23 cellular contexts compared by ENCODE assay signal in the genomic region with DNA sequence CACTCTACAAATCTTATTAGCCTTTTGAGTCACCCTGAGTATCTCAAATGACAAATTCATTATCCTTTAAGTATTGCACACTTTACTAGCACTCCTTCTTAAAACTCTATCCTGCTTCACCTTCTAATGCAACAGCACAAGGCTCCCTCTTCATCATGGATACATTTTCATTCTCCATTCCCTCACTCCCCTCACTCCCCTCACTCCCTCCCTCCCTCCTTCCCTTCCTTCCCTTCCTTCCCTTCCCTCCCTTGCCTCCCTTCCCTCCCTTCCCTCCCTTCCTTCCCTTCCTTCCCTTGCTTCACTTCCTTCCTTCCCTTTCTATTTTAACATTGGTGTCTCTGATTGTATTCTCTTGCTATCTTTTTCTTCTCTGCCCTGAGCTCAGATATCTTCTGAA.
DNase-seq lines count a peak whose midpoint lies in the region; ATAC-seq, FAIRE-seq and TF ChIP-seq lines count a peak whose summit lies in the region.
"Had no signal": no experiment of that assay in that cellular context is flagged by ENCODE, and none has a peak within 500 bp of the region (broad histone marks: within the 10 kb centered on the region; RNA-seq: fewer than 3 reads in every experiment).

No MANE protein-coding gene starts in this region.

- no peak overlapping the region for H4K8ac ChIP-seq in H1 (ENCODE audit: extremely low read depth, insufficient read depth, low read length)

- DNase-seq in HepG2 (ENCODE audit: low spot score) (no peak), right lobe of liver (no peak), NCI-H82 (lab: John Stamatoyannopoulos, UW) (peak; percentile 66), H1 (ENCODE audit: low read depth in 1 of 2, low spot score in 2 of 2) (no peak), nephron progenitor cell (no peak)
- DNase-seq: Caco-2; CD4-positive, CD25-positive, alpha-beta regulatory T cell; CD8-positive, alpha-beta T cell; DMS153; DND-41 had no signal

- POLR2A ChIA-PET in HepG2 (lab: Yijun Ruan, JAX): no interaction called here
- POLR2A ChIA-PET in H1 (lab: Charles Lee; ENCODE audit: partially characterized antibody): no interaction called here

- no peak overlapping the region for H3K23ac ChIP-seq in H1 (ENCODE audit: insufficient read length)

- no peaks in the 10 kb centered on the region for H3K9me3 Mint-ChIP-seq in nephron progenitor cell

- no peak overlapping the region for H3K56ac ChIP-seq in H1 (replicated peaks; ENCODE audit: insufficient read length, low read depth, low read length)

- H3K4ac ChIP-seq in H1 (replicated peaks; ENCODE audit: insufficient read length, low read depth, low read length): no peak overlapping the region

- no peak overlapping the region for H2BK12ac ChIP-seq in H1 (ENCODE audit: low read depth, low read length)

- no peaks in the 10 kb centered on the region for H3K9me3 ChIP-seq in HepG2 (ENCODE audit: low read length)
- no peaks in the 10 kb centered on the region for H3K9me3 ChIP-seq in right lobe of liver
- no peaks in the 10 kb centered on the region for H3K9me3 ChIP-seq in H1 (ENCODE audit: insufficient read depth in 2 of 2, low read depth in 1 of 2, low read length in 1 of 2)
- H3K9me3 ChIP-seq: BLaER1, Caco-2, HAP-1 had no signal

- no peaks in the 10 kb centered on the region for H3K4me1 Mint-ChIP-seq in nephron progenitor cell
- H3K4me1 Mint-ChIP-seq: B cell; CD4-positive, CD25-positive, alpha-beta regulatory T cell had no signal

- H2AK5ac ChIP-seq in H1 (ENCODE audit: low read depth, low read length): peak overlapping the region; percentile 95; the same call in 1 of the 2 replicates

- TF ChIP-seq RAD21 in HepG2 (CRISPR knock-in tag; IDR thresholded peaks at IDR 0.05) (no peak), H1 (IDR thresholded peaks at IDR 0.05 in 1 of 2, conservative IDR thresholded peaks at IDR 0.05 in 1 of 2; ENCODE audit: low read depth in 2 of 2, low read length in 2 of 2) (no peak)

- no peaks in the 10 kb centered on the region for H3K79me1 ChIP-seq in H1 (ENCODE audit: low read depth, low read length)

- no peak overlapping the region for H3K27ac Mint-ChIP-seq in nephron progenitor cell
- H3K27ac Mint-ChIP-seq: B cell; CD4-positive, CD25-positive, alpha-beta regulatory T cell; CD8-positive, alpha-beta T cell had no signal

- no peaks in the 10 kb centered on the region for H3K79me2 ChIP-seq in HepG2 (ENCODE audit: insufficient read depth, low read length)
- no peaks in the 10 kb centered on the region for H3K79me2 ChIP-seq in H1 (ENCODE audit: control insufficient read depth in 1 of 2, insufficient read depth in 2 of 2, low read length in 2 of 2)

- H3K27ac ChIP-seq in HepG2 (ENCODE audit: extremely low read length, insufficient read depth, low read length): no peak overlapping the region
- no peak overlapping the region for H3K27ac ChIP-seq in right lobe of liver
- no peak overlapping the region for H3K27ac ChIP-seq in H1 (ENCODE audit: low read depth, low read length)
- H3K27ac ChIP-seq: 22Rv1, BLaER1, C4-2B had no signal

- H3K4me3 Mint-ChIP-seq in nephron progenitor cell: no peak overlapping the region
- H3K4me3 Mint-ChIP-seq: B cell; CD4-positive, CD25-positive, alpha-beta regulatory T cell; CD8-positive, alpha-beta T cell; GM23338 had no signal

- intact Hi-C loops in HepG2 (cut with micrococcal nuclease; ENCODE audit: unreplicated experiment) (no loop called here), right lobe of liver (cut with DNase I) (no loop called here)

- no peaks in the 10 kb centered on the region for H3K27me3 ChIP-seq in HepG2 (ENCODE audit: control insufficient read depth in 1 of 2, insufficient read depth in 2 of 2, low read length in 2 of 2)
- no peaks in the 10 kb centered on the region for H3K27me3 ChIP-seq in right lobe of liver
- no peaks in the 10 kb centered on the region for H3K27me3 ChIP-seq in H1 (replicated peaks in 1 of 4; ENCODE audit: control insufficient read depth in 3 of 4, extremely low read depth in 1 of 4, insufficient read depth in 3 of 4, low read length in 3 of 4)
- H3K27me3 ChIP-seq: BLaER1 had no signal

- H3K4me3 ChIP-seq in HepG2 (replicated peaks in 1 of 3; ENCODE audit: insufficient read depth in 1 of 3, low read depth in 2 of 3, low read length in 3 of 3) (no peak overlapping the region), right lobe of liver (no peak overlapping the region), H1 (ENCODE audit: extremely low read depth in 1 of 4, insufficient read depth in 2 of 4, low read depth in 3 of 4, low read length in 4 of 4) (no peak overlapping the region)
- H3K4me3 ChIP-seq: BLaER1, GM23338, HAP-1 had no signal

- FAIRE-seq in HepG2 (lab: Jason Lieb, UNC) (no peak), H1 (lab: Jason Lieb, UNC) (no peak)
- FAIRE-seq: A204.1, G401.6, GM12892, GM19239, H54 had no signal

- TF ChIP-seq CTCF in HepG2 (CRISPR knock-in tag; IDR thresholded peaks at IDR 0.05) (no peak), right lobe of liver (IDR thresholded peaks at IDR 0.05) (no peak), H1 (IDR thresholded peaks at IDR 0.05; ENCODE audit: control extremely low read depth in 1 of 3, insufficient read depth in 1 of 3, low read depth in 1 of 3, low read length in 3 of 3) (no peak), nephron progenitor cell (IDR thresholded peaks at IDR 0.05) (no peak)

- BruUV-seq in HepG2 (replicated peaks; lab: Mats Ljungman, UMichigan): no TSS peak

- H3K4me1 ChIP-seq in HepG2 (ENCODE audit: insufficient read depth, low read length) (no peaks in the 10 kb centered on the region), right lobe of liver (no peaks in the 10 kb centered on the region), H1 (replicated peaks in 1 of 4; ENCODE audit: control insufficient read depth in 3 of 4, insufficient read depth in 4 of 4, low read length in 3 of 4) (0 out of 7 replicates have a peak, but pooled peaks cover 0 to 2% (median 0%) of the 10 kb centered on the region in 4 experiments)
- H3K4me1 ChIP-seq: BLaER1, Caco-2, HAP-1 had no signal

- no peaks in the 10 kb centered on the region for H3K36me3 ChIP-seq in HepG2 (replicated peaks in 1 of 2; ENCODE audit: control insufficient read depth in 1 of 2, insufficient read depth in 2 of 2, low read length in 2 of 2)
- no peaks in the 10 kb centered on the region for H3K36me3 ChIP-seq in right lobe of liver
- no peaks in the 10 kb centered on the region for H3K36me3 ChIP-seq in H1 (ENCODE audit: control insufficient read depth in 2 of 4, insufficient read depth in 4 of 4, low read length in 3 of 4)
- H3K36me3 ChIP-seq: BLaER1, HAP-1 had no signal

- H3K23me2 ChIP-seq in H1 (ENCODE audit: low read depth, low read length): no peaks in the 10 kb centered on the region

- H3K4me2 ChIP-seq in HepG2 (ENCODE audit: low read depth, low read length) (no peak overlapping the region), H1 (ENCODE audit: insufficient read depth in 1 of 2, low read depth in 2 of 2, low read length in 2 of 2) (no peak overlapping the region)
- H3K4me2 ChIP-seq: BLaER1, GM23338 had no signal

- no peak overlapping the region for H3K14ac ChIP-seq in H1 (ENCODE audit: insufficient read length)

- CTCF ChIA-PET in HepG2 (lab: Yijun Ruan, JAX; ENCODE audit: low intra/inter-chr PET ratio, low total read pairs) (no interaction called here), H1 (lab: Charles Lee; ENCODE audit: partially characterized antibody) (no interaction called here)

- no peak overlapping the region for H4K91ac ChIP-seq in H1 (replicated peaks; ENCODE audit: insufficient read length, low read length)

- H4K20me1 ChIP-seq in HepG2 (ENCODE audit: insufficient read depth, low read length): no peaks in the 10 kb centered on the region
- no peaks in the 10 kb centered on the region for H4K20me1 ChIP-seq in H1 (replicated peaks in 1 of 2; ENCODE audit: control insufficient read depth in 1 of 2, insufficient read depth in 2 of 2, low read length in 2 of 2)
- H4K20me1 ChIP-seq: BLaER1 had no signal

- no peak overlapping the region for H3K18ac ChIP-seq in H1 (ENCODE audit: extremely low read depth, low read length)

- no peak overlapping the region for H4K5ac ChIP-seq in H1 (ENCODE audit: insufficient read length, low read depth, low read length)

- no peak overlapping the region for H2AFZ ChIP-seq in HepG2 (ENCODE audit: low read length)
- H2AFZ ChIP-seq in H1 (ENCODE audit: low read length): no peak overlapping the region
- H2AFZ ChIP-seq: GM23338 had no signal

- no peaks in the 10 kb centered on the region for H3K27me3 Mint-ChIP-seq in nephron progenitor cell (ENCODE audit: low read depth, poor library complexity)
- H3K27me3 Mint-ChIP-seq: B cell; CD4-positive, CD25-positive, alpha-beta regulatory T cell had no signal

- in situ Hi-C loops in HepG2 (cut with HindIII; ENCODE audit: extremely low pct_ligation_motif_present, low pct_unique_long_range_greater_than_20kb): no loop called here

- H3K9ac ChIP-seq in HepG2 (ENCODE audit: insufficient read depth, low read depth, low read length) (no peak overlapping the region), H1 (replicated peaks in 1 of 4; ENCODE audit: extremely low read depth in 1 of 4, low read depth in 3 of 4, low read length in 3 of 4) (no peak overlapping the region)
- H3K9ac ChIP-seq: BLaER1 had no signal

- no peaks in the 10 kb centered on the region for H3K36me3 Mint-ChIP-seq in nephron progenitor cell (ENCODE audit: low read depth)
- H3K36me3 Mint-ChIP-seq: CD4-positive, CD25-positive, alpha-beta regulatory T cell; CD8-positive, alpha-beta T cell had no signal

- H2BK120ac ChIP-seq in H1 (replicated peaks; ENCODE audit: low read depth, low read length): no peak overlapping the region

- no peak overlapping the region for H2BK20ac ChIP-seq in H1 (ENCODE audit: low read length)

- no peak overlapping the region for H2BK15ac ChIP-seq in H1 (ENCODE audit: low read length)

- TF ChIP-seq EP300 in HepG2 (IDR thresholded peaks at IDR 0.05; ENCODE audit: low read depth in 2 of 2, low read length in 2 of 2) (no peak), HepG2 (CRISPR knock-in tag; IDR thresholded peaks at IDR 0.05; ENCODE audit: borderline replicate concordance) (no peak), H1 (IDR thresholded peaks at IDR 0.05; ENCODE audit: borderline replicate concordance in 1 of 2, low read depth in 2 of 2, low read length in 2 of 2) (no peak)

- no peak overlapping the region for H2BK5ac ChIP-seq in H1 (ENCODE audit: low read depth, low read length)

- ATAC-seq in HepG2: no peak
- no peak for ATAC-seq in right lobe of liver
- no peak for ATAC-seq in HG03432 (IDR thresholded peaks at IDR 0.05; ENCODE audit: unreplicated experiment)
- no peak for ATAC-seq in GM18867 (IDR thresholded peaks at IDR 0.05; ENCODE audit: unreplicated experiment)
- ATAC-seq: CD8-positive, alpha-beta T cell; GM23338 had no signal

- TF ChIP-seq POLR2A in HepG2 (IDR thresholded peaks at IDR 0.05; ENCODE audit: insufficient read depth in 1 of 2, low read depth in 2 of 2, low read length in 2 of 2): no peak
- TF ChIP-seq POLR2A in right lobe of liver (IDR thresholded peaks at IDR 0.05): no peak
- no peak for TF ChIP-seq POLR2A in H1 (IDR thresholded peaks at IDR 0.05; ENCODE audit: control extremely low read depth in 1 of 2, low read depth in 2 of 2, low read length in 2 of 2)

TF ChIP-seq in HepG2, 621 proteins besides CTCF, POLR2A, EP300 and RAD21 (continues in another document):
- peak; percentile 77 for TF ChIP-seq PCBP2 (optimal IDR thresholded peaks at IDR 0.05; ENCODE audit: low read depth, low read length, poor library complexity, severe bottlenecking)

TF ChIP-seq in H1, 55 proteins besides CTCF, POLR2A, EP300 and RAD21 (continues in another document):
- no peak for TF ChIP-seq JUND (IDR thresholded peaks at IDR 0.05; ENCODE audit: low read length)
- TF ChIP-seq MAFK (IDR thresholded peaks at IDR 0.05; ENCODE audit: low read depth, low read length): no peak
